ENCODE assay signal across 1 cellular context in genomic region chr1:31937300-31938183, GRCh38.
A peak's percentile ranks its signal among the peaks of the same experiment; 100 is the strongest.
TF ChIP-seq lines count a peak whose summit lies in the region.

No MANE protein-coding gene starts in this region.

TF ChIP-seq in SK-N-SH, 30 proteins besides CTCF, POLR2A, EP300 and RAD21 (continued from another document):
- no peak for TF ChIP-seq USF1 (IDR thresholded peaks at IDR 0.05; ENCODE audit: borderline replicate concordance, low read depth)
- peak; percentile 37; the same call in 1 of the 2 replicates for TF ChIP-seq GABPA (IDR thresholded peaks at IDR 0.05; ENCODE audit: low read depth)
- TF ChIP-seq USF2 (IDR thresholded peaks at IDR 0.05; ENCODE audit: borderline replicate concordance, low read depth, low read length), result no peak
- TF ChIP-seq TAF1 (IDR thresholded peaks at IDR 0.05; ENCODE audit: borderline replicate concordance, low read depth, low read length), result peak; percentile 28; the same call in 1 of the 2 replicates
